Comparison of ENCODE assay signal across 1 cellular context in the genomic region with DNA sequence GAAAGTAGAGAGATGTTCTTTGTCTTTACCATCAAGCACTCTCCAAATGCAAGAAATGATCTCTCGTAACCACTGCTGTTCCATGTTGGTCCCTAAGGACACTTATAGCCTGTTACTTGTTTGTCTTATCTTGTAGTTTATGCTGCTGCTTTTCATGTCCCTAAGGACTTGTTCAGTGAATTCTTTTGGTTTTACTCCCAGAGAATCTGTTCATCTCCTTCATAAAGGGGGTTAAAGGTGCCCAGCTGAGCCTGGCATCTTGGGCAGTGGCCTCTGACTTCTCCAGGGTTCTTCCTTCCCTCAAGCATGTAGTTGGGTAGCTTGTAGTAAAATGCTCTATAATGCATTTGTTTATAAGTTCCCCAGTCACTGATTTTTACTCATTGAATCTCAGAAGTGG.
TF ChIP-seq lines count a peak whose summit lies in the region.

No MANE protein-coding gene starts in this region.

TF ChIP-seq in endothelial cell of umbilical vein, 7 proteins besides CTCF, POLR2A, EP300 and RAD21:
- no peak for TF ChIP-seq GATA2 (IDR thresholded peaks at IDR 0.05; ENCODE audit: insufficient read depth, insufficient read length, low read depth, low read length)
- no peak for TF ChIP-seq POLR2AphosphoS5 (IDR thresholded peaks at IDR 0.05; ENCODE audit: insufficient read depth, low read depth, low read length)
- TF ChIP-seq MYC (IDR thresholded peaks at IDR 0.05; ENCODE audit: low read depth, low read length), result no peak
- TF ChIP-seq JUN (IDR thresholded peaks at IDR 0.05; ENCODE audit: borderline replicate concordance, insufficient read depth, insufficient read length, low read depth), result no peak
- no peak for TF ChIP-seq EZH2 (IDR thresholded peaks at IDR 0.05; ENCODE audit: borderline replicate concordance, low read depth, low read length, severe bottlenecking)
- no peak for TF ChIP-seq MAX (IDR thresholded peaks at IDR 0.05; ENCODE audit: insufficient read depth, insufficient read length)
- no peak for TF ChIP-seq FOS (IDR thresholded peaks at IDR 0.05; ENCODE audit: borderline replicate concordance, insufficient read depth, low read length)
TF ChIP-seq in endothelial cell of umbilical vein: peak in this region for 0.
